Comparison of ENCODE assay signal across 18 cellular contexts in the genomic region with DNA sequence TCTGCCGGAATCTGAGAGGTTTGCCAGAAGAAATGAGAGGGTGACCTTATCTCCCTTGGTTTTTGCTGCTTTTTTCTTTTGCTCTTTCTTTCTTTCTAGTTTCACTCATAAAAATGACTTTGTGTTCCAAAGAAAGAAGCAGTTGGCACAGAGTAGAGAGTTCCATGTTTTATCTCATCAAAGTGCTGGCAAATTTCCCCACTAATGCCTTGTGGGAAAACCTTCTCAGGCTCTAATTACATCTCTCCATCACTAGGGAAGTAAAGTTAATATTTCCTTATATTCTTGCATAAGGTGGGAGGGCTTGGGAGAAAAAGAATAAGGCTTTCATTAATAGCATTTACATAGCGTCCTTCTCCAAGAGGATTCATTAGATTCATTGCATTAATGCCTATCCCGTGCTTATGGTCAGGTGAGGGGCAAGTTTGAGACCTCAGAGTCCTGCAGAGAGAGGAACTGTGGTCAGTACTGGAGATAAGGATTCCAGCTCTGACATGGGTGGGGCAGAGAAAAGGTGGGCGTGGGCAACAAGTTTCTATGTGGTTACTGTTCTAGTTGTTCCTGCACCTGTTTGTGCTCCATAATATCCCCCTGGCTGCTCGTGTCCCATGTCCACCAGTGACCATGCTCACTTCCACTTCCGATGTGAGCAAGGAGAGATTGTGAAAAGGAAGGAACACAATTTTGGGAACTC.
"Had no signal": no experiment of that assay in that cellular context is flagged by ENCODE, and none has a peak within 500 bp of the region (broad histone marks: within the 10 kb centered on the region; RNA-seq: fewer than 3 reads in every experiment).

No MANE protein-coding gene starts in this region.

- ATAC-seq: activated CD4-positive, alpha-beta T cell treated with anti-CD3 and anti-CD28 coated beads for 36 hours; activated T-cell treated with anti-CD3 and anti-CD28 coated beads, Interleukin-2, amount 50 U/mL, for 4 hours; body of pancreas; foreskin keratinocyte had no signal

- H3K9me3 ChIP-seq: body of pancreas, esophagus squamous epithelium, ovary, tibial nerve, uterus had no signal

- H3K27me3 Mint-ChIP-seq: activated CD4-positive, alpha-beta memory T cell treated with anti-CD3 and anti-CD28 coated beads, Interleukin-2, amount 10 ng/mL, durations not matched to agents 7 days and 5 days; activated CD4-positive, alpha-beta T cell treated with anti-CD3 and anti-CD28 coated beads for 36 hours; activated naive CD4-positive, alpha-beta T cell treated with anti-CD3 and anti-CD28 coated beads, Interleukin-2, amount 50 U/mL, for 24 hours had no signal

- H3K4me1 Mint-ChIP-seq: neural progenitor cell had no signal

- DNase-seq: activated CD4-positive, alpha-beta memory T cell treated with anti-CD3 and anti-CD28 coated beads, Interleukin-2, amount 10 ng/mL, durations not matched to agents 7 days and 5 days; activated CD4-positive, alpha-beta T cell treated with anti-CD3 and anti-CD28 coated beads for 36 hours; activated effector memory CD4-positive, alpha-beta T cell treated with anti-CD3 and anti-CD28 coated beads, Interleukin-2, amount 50 U/mL, for 16 hours; activated T-cell treated with anti-CD3 and anti-CD28 coated beads, Interleukin-2, amount 50 U/mL, for 4 hours; body of pancreas; effector CD8-positive, alpha-beta T cell; esophagus squamous epithelium; foreskin keratinocyte; glutamatergic neuron; hypothalamus; ovary; stimulated activated CD4-positive, alpha-beta T cell treated with anti-CD3 and anti-CD28 coated beads, Interleukin-2, amount 100 ng/mL, for 48 hours; stimulated activated naive CD4-positive, alpha-beta T cell; T-helper 9 cell; uterus had no signal

- H3K4me3 Mint-ChIP-seq: activated CD4-positive, alpha-beta memory T cell treated with anti-CD3 and anti-CD28 coated beads, Interleukin-2, amount 10 ng/mL, durations not matched to agents 7 days and 5 days; activated CD4-positive, alpha-beta T cell treated with anti-CD3 and anti-CD28 coated beads for 36 hours; activated naive CD4-positive, alpha-beta T cell treated with anti-CD3 and anti-CD28 coated beads, Interleukin-2, amount 50 U/mL, for 24 hours; activated T-cell treated with anti-CD3 and anti-CD28 coated beads, Interleukin-2, amount 50 U/mL, for 4 hours; neural progenitor cell had no signal

- H3K27ac Mint-ChIP-seq: activated CD4-positive, alpha-beta memory T cell treated with anti-CD3 and anti-CD28 coated beads, Interleukin-2, amount 10 ng/mL, durations not matched to agents 7 days and 5 days; activated CD4-positive, alpha-beta T cell treated with anti-CD3 and anti-CD28 coated beads for 36 hours; neural progenitor cell had no signal

- H3K4me3 ChIP-seq: body of pancreas, esophagus squamous epithelium, neural progenitor cell, ovary, tibial nerve, uterus had no signal
